ENCODE assay signal across 9 cellular contexts in genomic region chr3:24522155-24522579, GRCh38. TPM values are rescaled to one million over a fixed set of nuclear protein-coding genes. Genes with fewer than 3 reads are reported as not detected.
A peak's percentile ranks its signal among the peaks of the same experiment; 100 is the strongest.
DNase-seq lines count a peak whose midpoint lies in the region; TF ChIP-seq lines count a peak whose summit lies in the region.
"Had no signal": no experiment of that assay in that cellular context is flagged by ENCODE, and none has a peak within 500 bp of the region (broad histone marks: within the 10 kb centered on the region; RNA-seq: fewer than 3 reads in every experiment).

No MANE protein-coding gene starts in this region.

- H3K36me3 Mint-ChIP-seq in glutamatergic neuron (ENCODE audit: unreplicated experiment) (no peaks in the 10 kb centered on the region), neural crest cell (ENCODE audit: low read depth) (no peaks in the 10 kb centered on the region)

- H3K4me3 Mint-ChIP-seq in glutamatergic neuron (ENCODE audit: unreplicated experiment) (peak overlapping the region; percentile 30), neural crest cell (peak overlapping the region; percentile 79)

- H3K27ac Mint-ChIP-seq in glutamatergic neuron (ENCODE audit: unreplicated experiment) (no peak overlapping the region), neural crest cell (ENCODE audit: unreplicated experiment) (no peak overlapping the region)

- H3K27me3 Mint-ChIP-seq in glutamatergic neuron (ENCODE audit: unreplicated experiment) (peaks cover 13% of the 10 kb centered on the region), neural crest cell (ENCODE audit: low read depth) (peaks cover 83% of the 10 kb centered on the region)

- peaks cover 2% of the 10 kb centered on the region for H3K9me3 Mint-ChIP-seq in glutamatergic neuron (ENCODE audit: unreplicated experiment)
- no peaks in the 10 kb centered on the region for H3K9me3 Mint-ChIP-seq in neural crest cell

- TF ChIP-seq CTCF in glutamatergic neuron (IDR thresholded peaks at IDR 0.05; ENCODE audit: partially characterized antibody, unreplicated experiment) (no peak), neural crest cell (conservative IDR thresholded peaks at IDR 0.05) (no peak)

- H3K4me1 Mint-ChIP-seq in glutamatergic neuron (ENCODE audit: low read depth, unreplicated experiment) (peaks cover 2% of the 10 kb centered on the region), neural crest cell (peaks cover 12% of the 10 kb centered on the region)

- DNase-seq in stimulated activated CD4-positive, alpha-beta T cell treated with anti-CD3 and anti-CD28 coated beads, Interleukin-4, amount 100 ng/mL, for 1 hour = peak; percentile 1
- no peak for DNase-seq in stimulated activated CD4-positive, alpha-beta T cell treated with anti-CD3 and anti-CD28 coated beads, Interleukin-12 subunit alpha, Interleukin-12 subunit beta, amount 100 ng/mL, for 4 hours
- DNase-seq in glutamatergic neuron (peak; percentile 34), neural crest cell (ENCODE audit: low read depth, low spot score) (no peak), NCI-H510A (lab: John Stamatoyannopoulos, UW) (no peak), NOMO-1 treated with dmso at 0.1 percent for 144 hours (lab: John Stamatoyannopoulos, UW; ENCODE audit: unreplicated experiment) (no peak)
- DNase-seq in stimulated activated CD4-positive, alpha-beta T cell treated with anti-CD3 and anti-CD28 coated beads, Interleukin-2, amount 100 ng/mL, for 24 hours = no peak
- no peak for DNase-seq in stimulated activated CD4-positive, alpha-beta T cell treated with anti-CD3 and anti-CD28 coated beads, Interleukin-4, amount 100 ng/mL, for 24 hours
- DNase-seq: NCI-H774 had no signal

RNA-seq across cellular contexts. Expression of gene THRB, which starts 27.5 kb away (rescaled TPM):
- total RNA-seq in glutamatergic neuron (ENCODE audit: unreplicated experiment) (0.56 TPM), neural crest cell (0.65 and 0.77 TPM in 2 replicates)

Comparison
In these comparisons a context has a peak if more than half of its experiments do, and no peak if none do; other contexts are left out.
1. DNase-seq: peak in stimulated activated CD4-positive, alpha-beta T cell treated with anti-CD3 and anti-CD28 coated beads, Interleukin-4, amount 100 ng/mL, for 1 hour (single experiment) and glutamatergic neuron (single experiment); none in stimulated activated CD4-positive, alpha-beta T cell treated with anti-CD3 and anti-CD28 coated beads, Interleukin-12 subunit alpha, Interleukin-12 subunit beta, amount 100 ng/mL, for 4 hours (single experiment), neural crest cell (single experiment), NCI-H510A (single experiment), NOMO-1 treated with dmso at 0.1 percent for 144 hours (single experiment), stimulated activated CD4-positive, alpha-beta T cell treated with anti-CD3 and anti-CD28 coated beads, Interleukin-2, amount 100 ng/mL, for 24 hours (0 of 2) and stimulated activated CD4-positive, alpha-beta T cell treated with anti-CD3 and anti-CD28 coated beads, Interleukin-4, amount 100 ng/mL, for 24 hours (single experiment).